In genomic region chr9:18611946-18612345, GRCh38 we compare ENCODE assay signal across 25 cellular contexts.
DNase-seq lines count a peak whose midpoint lies in the region; ATAC-seq lines count a peak whose summit lies in the region.
"Had no signal": no experiment of that assay in that cellular context is flagged by ENCODE, and none has a peak within 500 bp of the region (broad histone marks: within the 10 kb centered on the region; RNA-seq: fewer than 3 reads in every experiment).

No MANE protein-coding gene starts in this region.

- H3K4me3 ChIP-seq in SK-N-MC, result no peak overlapping the region
- peak overlapping the region in 1 of 5 donors; percentile 23 for H3K4me3 ChIP-seq in subcutaneous abdominal adipose tissue (ENCODE audit: low read depth in 1 of 5, low read length in 5 of 5)
- H3K4me3 ChIP-seq: esophagus squamous epithelium, right atrium auricular region had no signal

- H3K27me3 ChIP-seq in subcutaneous abdominal adipose tissue (ENCODE audit: control insufficient read depth in 5 of 5, insufficient read depth in 4 of 5, low read length in 5 of 5), result no peaks in the 10 kb centered on the region
- H3K27me3 ChIP-seq: brain microvascular endothelial cell, esophagus squamous epithelium, right atrium auricular region had no signal

- H3K9me3 ChIP-seq in SK-N-MC (ENCODE audit: low read depth, low read length) (no peaks in the 10 kb centered on the region), subcutaneous abdominal adipose tissue (ENCODE audit: control insufficient read depth in 5 of 5, low read length in 5 of 5) (no peaks in the 10 kb centered on the region)
- H3K9me3 ChIP-seq: esophagus squamous epithelium, right atrium auricular region had no signal

- no peak overlapping the region for H3K9ac ChIP-seq in SK-N-MC (ENCODE audit: insufficient read length)
- no peak overlapping the region for H3K9ac ChIP-seq in subcutaneous abdominal adipose tissue (ENCODE audit: low read length in 5 of 5)

- no peak for ATAC-seq in GM21360 (IDR thresholded peaks at IDR 0.05; ENCODE audit: unreplicated experiment)
- ATAC-seq: activated naive CD8-positive, alpha-beta T cell treated with anti-CD3 and anti-CD28 coated beads, Interleukin-2, amount 50 U/mL, for 24 hours; CD8-positive, alpha-beta T cell; effector memory CD8-positive, alpha-beta T cell; stimulated activated naive CD8-positive, alpha-beta T cell treated with anti-CD3 and anti-CD28 coated beads, Interleukin-15, amount 100 ng/mL, for 72 hours had no signal

- no peak overlapping the region for H3K27ac ChIP-seq in SK-N-MC
- peak overlapping the region; percentile 47 for H3K27ac ChIP-seq in subcutaneous abdominal adipose tissue (ENCODE audit: low read depth, low read length)
- H3K27ac ChIP-seq: brain microvascular endothelial cell, esophagus squamous epithelium, right atrium auricular region had no signal

- H3K4me1 ChIP-seq in subcutaneous abdominal adipose tissue (ENCODE audit: control insufficient read depth in 5 of 5, insufficient read depth in 5 of 5, low read length in 5 of 5), result peaks cover 0 to 18% (median 13%) of the 10 kb centered on the region in 5 donors
- H3K4me1 ChIP-seq: right atrium auricular region had no signal

- DNase-seq in NCI-H2171 treated with DMSO at 0.1 percent for 48 hours (lab: John Stamatoyannopoulos, UW), result peak; percentile 7
- DNase-seq in NCI-H2171 (lab: John Stamatoyannopoulos, UW), result no peak
- peak; percentile 95 for DNase-seq in NCI-H2107 treated with DMSO at 0.1 percent for 48 hours (lab: John Stamatoyannopoulos, UW; ENCODE audit: unreplicated experiment)
- peak; percentile 53 for DNase-seq in SK-N-MC (ENCODE audit: low read depth, low spot score)
- DNase-seq in RPMI8226, result no peak
- no peak for DNase-seq in NCI-H526 treated with DMSO at 0.1 percent for 48 hours (lab: John Stamatoyannopoulos, UW)
- DNase-seq: 8988T; activated B cell treated with CpG ODN at 0.5 μM for 24 hours; activated CD4-positive, alpha-beta T cell treated with anti-CD3 and anti-CD28 coated beads, Interleukin-2, amount 50 U/mL, for 48 hours; activated effector memory CD4-positive, alpha-beta T cell treated with anti-CD3 and anti-CD28 coated beads, Interleukin-2, amount 50 U/mL, for 16 hours; activated naive CD8-positive, alpha-beta T cell treated with anti-CD3 and anti-CD28 coated beads, Interleukin-2, amount 50 U/mL, for 24 hours; AML-193; brain microvascular endothelial cell; CD8-positive, alpha-beta T cell; effector memory CD8-positive, alpha-beta T cell; esophagus squamous epithelium; Karpas-422; naive B cell; NCI-H524; stimulated activated naive CD8-positive, alpha-beta T cell treated with anti-CD3 and anti-CD28 coated beads, Interleukin-15, amount 100 ng/mL, for 72 hours; T1000; trophoblast cell had no signal

- H3K36me3 ChIP-seq in SK-N-MC (ENCODE audit: insufficient read depth, low read length) (no peaks in the 10 kb centered on the region), subcutaneous abdominal adipose tissue (ENCODE audit: control insufficient read depth in 5 of 5, insufficient read depth in 5 of 5, low read length in 5 of 5) (no peaks in the 10 kb centered on the region)
- H3K36me3 ChIP-seq: brain microvascular endothelial cell, esophagus squamous epithelium, right atrium auricular region had no signal

Comparison
In these comparisons a context has a peak if more than half of its experiments do, and no peak if none do; other contexts are left out.
1. DNase-seq: peak in NCI-H2171 treated with DMSO at 0.1 percent for 48 hours (single experiment), NCI-H2107 treated with DMSO at 0.1 percent for 48 hours (single experiment) and SK-N-MC (single experiment); none in NCI-H2171 (single experiment), RPMI8226 (single experiment) and NCI-H526 treated with DMSO at 0.1 percent for 48 hours (single experiment).